ENCODE assay signal across 10 cellular contexts in genomic region chr3:106534206-106534605, GRCh38.
DNase-seq lines count a peak whose midpoint lies in the region; ATAC-seq and TF ChIP-seq lines count a peak whose summit lies in the region.
"Had no signal": no experiment of that assay in that cellular context is flagged by ENCODE, and none has a peak within 500 bp of the region (broad histone marks: within the 10 kb centered on the region; RNA-seq: fewer than 3 reads in every experiment).

No MANE protein-coding gene starts in this region.

- POLR2A ChIA-PET in Caco-2 (lab: Charles Lee) = no interaction called here

- H3K27ac ChIP-seq in DND-41 (ENCODE audit: low read length) = no peak overlapping the region
- H3K27ac ChIP-seq: lower lobe of right lung, vagina had no signal

- CTCF ChIA-PET in Caco-2 (lab: Charles Lee) = no interaction called here

- no peaks in the 10 kb centered on the region for H3K36me3 ChIP-seq in DND-41 (ENCODE audit: insufficient read depth, low read length)
- no peaks in the 10 kb centered on the region for H3K36me3 ChIP-seq in Caco-2 (ENCODE audit: control insufficient read depth, insufficient read depth, low read length)
- H3K36me3 ChIP-seq: lower lobe of right lung, vagina had no signal

- H3K79me2 ChIP-seq in DND-41 (ENCODE audit: insufficient read depth, low read length) = no peaks in the 10 kb centered on the region

- peaks cover 17 to 43% of the 10 kb centered on the region in 2 donors for H3K9me3 Mint-ChIP-seq in activated naive CD4-positive, alpha-beta T cell treated with anti-CD3 and anti-CD28 coated beads, Interleukin-2, amount 50 U/mL, for 72 hours
- peaks cover 16% of the 10 kb centered on the region for H3K9me3 Mint-ChIP-seq in Caco-2 (ENCODE audit: unreplicated experiment)

- no peak overlapping the region for H2AFZ ChIP-seq in DND-41 (ENCODE audit: low read depth, low read length)

- peaks cover 7% of the 10 kb centered on the region for H3K36me3 Mint-ChIP-seq in T-helper 17 cell (ENCODE audit: low read depth)
- peaks cover 24 to 77% of the 10 kb centered on the region in 2 donors for H3K36me3 Mint-ChIP-seq in activated naive CD4-positive, alpha-beta T cell treated with anti-CD3 and anti-CD28 coated beads, Interleukin-2, amount 50 U/mL, for 72 hours
- H3K36me3 Mint-ChIP-seq in Caco-2 (ENCODE audit: insufficient read depth, unreplicated experiment) = no peaks in the 10 kb centered on the region

- H3K27ac Mint-ChIP-seq in T-helper 17 cell = peak overlapping the region; percentile 46
- peak overlapping the region; percentile 51 to 62 for H3K27ac Mint-ChIP-seq in activated naive CD4-positive, alpha-beta T cell treated with anti-CD3 and anti-CD28 coated beads, Interleukin-2, amount 50 U/mL, for 72 hours
- H3K27ac Mint-ChIP-seq in Caco-2 (ENCODE audit: unreplicated experiment) = no peak overlapping the region

- BruUV-seq in Caco-2 (replicated peaks; lab: Mats Ljungman, UMichigan) = no TSS peak

- no peaks in the 10 kb centered on the region for H3K9me3 ChIP-seq in DND-41 (ENCODE audit: insufficient read depth, low read length, severe bottlenecking)
- no peaks in the 10 kb centered on the region for H3K9me3 ChIP-seq in T-helper 17 cell (ENCODE audit: control insufficient read depth, low read length, poor library complexity, severe bottlenecking)
- H3K9me3 ChIP-seq in Caco-2 = no peaks in the 10 kb centered on the region
- H3K9me3 ChIP-seq: lower lobe of right lung, vagina had no signal

- no peak overlapping the region for H3K9ac ChIP-seq in DND-41 (ENCODE audit: low read depth, low read length)

- ATAC-seq in DND-41 (ENCODE audit: insufficient read depth, low read depth) (peak; percentile 78), T-helper 17 cell (peak; percentile 100), HG03460 (IDR thresholded peaks at IDR 0.05; ENCODE audit: unreplicated experiment) (no peak)
- ATAC-seq in activated naive CD4-positive, alpha-beta T cell treated with anti-CD3 and anti-CD28 coated beads, Interleukin-2, amount 50 U/mL, for 72 hours = peak; percentile 88 to 100

- H3K4me2 ChIP-seq in DND-41 (ENCODE audit: insufficient read depth, low read length) = no peak overlapping the region

- DNase-seq in DND-41 (peak; percentile 44), T-helper 17 cell (peak in 2 of 3 donors; percentile 19 to 33), Caco-2 (no peak), HPDE6-E6E7 (ENCODE audit: extremely low spot score) (no peak), COLO668 (lab: John Stamatoyannopoulos, UW; ENCODE audit: unreplicated experiment) (no peak)
- DNase-seq in activated naive CD4-positive, alpha-beta T cell treated with anti-CD3 and anti-CD28 coated beads, Interleukin-2, amount 50 U/mL, for 72 hours (ENCODE audit: low spot score in 2 of 2) = peak; percentile 18 to 72
- peak; percentile 71 for DNase-seq in stimulated activated CD4-positive, alpha-beta T cell treated with anti-CD3 and anti-CD28 coated beads, Interleukin-15, amount 100 ng/mL, for 24 hours
- DNase-seq: lower lobe of right lung had no signal

- H3K4me1 ChIP-seq in DND-41 (ENCODE audit: insufficient read depth, low read length) (no peaks in the 10 kb centered on the region), Caco-2 (no peaks in the 10 kb centered on the region)
- H3K4me1 ChIP-seq: lower lobe of right lung, vagina had no signal

- H3K4me3 Mint-ChIP-seq in T-helper 17 cell = no peak overlapping the region
- no peak overlapping the region for H3K4me3 Mint-ChIP-seq in Caco-2 (ENCODE audit: unreplicated experiment)

- H4K20me1 ChIP-seq in DND-41 (ENCODE audit: insufficient read depth, low read length) = no peaks in the 10 kb centered on the region

- no peak for TF ChIP-seq CTCF in DND-41 (IDR thresholded peaks at IDR 0.05; ENCODE audit: borderline replicate concordance, extremely low read depth, low read length, poor library complexity, severe bottlenecking)
- no peak for TF ChIP-seq CTCF in Caco-2 (IDR thresholded peaks at IDR 0.05; ENCODE audit: insufficient read depth in 1 of 2, low read depth in 1 of 2, low read length in 1 of 2, severe bottlenecking in 1 of 2, unreplicated experiment in 1 of 2)

- H3K27me3 ChIP-seq in DND-41 (ENCODE audit: insufficient read depth, low read length, poor library complexity) (no peaks in the 10 kb centered on the region), Caco-2 (replicated peaks; ENCODE audit: control insufficient read depth, insufficient read depth, low read length) (no peaks in the 10 kb centered on the region)
- H3K27me3 ChIP-seq: vagina had no signal

- intact Hi-C loops in Caco-2 (cut with micrococcal nuclease; ENCODE audit: unreplicated experiment) = no loop called here

- H3K27me3 Mint-ChIP-seq in T-helper 17 cell = no peaks in the 10 kb centered on the region
- no peaks in the 10 kb centered on the region for H3K27me3 Mint-ChIP-seq in Caco-2 (ENCODE audit: insufficient read depth, unreplicated experiment)

- H3K4me3 ChIP-seq in DND-41 (ENCODE audit: low read depth in 1 of 2, low read length in 2 of 2) (no peak overlapping the region), Caco-2 (ENCODE audit: low read depth, low read length) (no peak overlapping the region)
- H3K4me3 ChIP-seq: lower lobe of right lung, vagina had no signal

- H3K4me1 Mint-ChIP-seq in T-helper 17 cell (peaks cover 3% of the 10 kb centered on the region), Caco-2 (ENCODE audit: low read depth, unreplicated experiment) (no peaks in the 10 kb centered on the region)

Comparison
In these comparisons a context has a peak if more than half of its experiments do, and no peak if none do; other contexts are left out.
1. DNase-seq: peak in DND-41 (single experiment), T-helper 17 cell (2 of 3), activated naive CD4-positive, alpha-beta T cell treated with anti-CD3 and anti-CD28 coated beads, Interleukin-2, amount 50 U/mL, for 72 hours (2 of 2) and stimulated activated CD4-positive, alpha-beta T cell treated with anti-CD3 and anti-CD28 coated beads, Interleukin-15, amount 100 ng/mL, for 24 hours (single experiment); none in Caco-2 (0 of 2), HPDE6-E6E7 (single experiment) and COLO668 (single experiment).